11 cellular contexts compared by ENCODE assay signal in genomic region chr10:80536361-80536835, GRCh38. TPM values are rescaled to one million over a fixed set of nuclear protein-coding genes. Genes with fewer than 3 reads are reported as not detected.
A peak's percentile ranks its signal among the peaks of the same experiment; 100 is the strongest.
DNase-seq lines count a peak whose midpoint lies in the region; ATAC-seq and FAIRE-seq lines count a peak whose summit lies in the region.
"Had no signal": no experiment of that assay in that cellular context is flagged by ENCODE, and none has a peak within 500 bp of the region (broad histone marks: within the 10 kb centered on the region; RNA-seq: fewer than 3 reads in every experiment).

No MANE protein-coding gene starts in this region.

- peaks cover 4% of the 10 kb centered on the region; the same call in 1 of the 2 replicates for H3K27me3 ChIP-seq in GM23248 (replicated peaks; ENCODE audit: insufficient read depth)
- H3K27me3 ChIP-seq in right cardiac atrium (ENCODE audit: control insufficient read depth, insufficient read depth) = no peaks in the 10 kb centered on the region
- H3K27me3 ChIP-seq in skeletal muscle satellite cell (ENCODE audit: control insufficient read depth, insufficient read depth, low read length) = peaks cover 19% of the 10 kb centered on the region
- H3K27me3 ChIP-seq in aorta (ENCODE audit: control insufficient read depth in 1 of 2, insufficient read depth in 2 of 2, low read length in 1 of 2) = no peaks in the 10 kb centered on the region

- 0 out of 2 replicates have a peak overlapping the region, but pooled peaks have one; percentile 25 for H3K9ac ChIP-seq in GM23248
- H3K9ac ChIP-seq in skeletal muscle satellite cell (ENCODE audit: low read depth, low read length) = peak overlapping the region; percentile 68

- peak overlapping the region; percentile 55; the same call in 1 of the 2 replicates for H3K4me3 ChIP-seq in GM23248
- peak overlapping the region; percentile 34 for H3K4me3 ChIP-seq in right cardiac atrium (ENCODE audit: low read length)
- H3K4me3 ChIP-seq in skeletal muscle satellite cell (ENCODE audit: low read length) = peak overlapping the region; percentile 63
- no peak overlapping the region for H3K4me3 ChIP-seq in aorta (ENCODE audit: low read length in 2 of 2)

- no peak overlapping the region for H3K4me2 ChIP-seq in GM23248 (ENCODE audit: unreplicated experiment)
- H3K4me2 ChIP-seq in skeletal muscle satellite cell (ENCODE audit: low read length) = peak overlapping the region; percentile 73

- H2AFZ ChIP-seq in GM23248 = 0 out of 2 replicates have a peak overlapping the region, but pooled peaks have one; percentile 45

- H3K9me3 ChIP-seq in GM23248 (ENCODE audit: low read depth) = no peaks in the 10 kb centered on the region
- no peaks in the 10 kb centered on the region for H3K9me3 ChIP-seq in right cardiac atrium (ENCODE audit: control insufficient read depth, low read length)
- H3K9me3 ChIP-seq in skeletal muscle satellite cell (replicated peaks; ENCODE audit: low read length) = no peaks in the 10 kb centered on the region
- no peaks in the 10 kb centered on the region for H3K9me3 ChIP-seq in aorta (ENCODE audit: control insufficient read depth, low read length)

- POLR2A ChIA-PET in activated CD4-positive, alpha-beta memory T cell treated with anti-CD3 and anti-CD28 coated beads, Interleukin-2, amount 10 ng/mL, durations not matched to agents 7 days and 5 days (lab: Charles Lee) = interaction anchor here (0.9 to 1.2 kb wide), 5 partner anchors 11 to 83 kb away, joined by 3 to 6 read pairs (median 3); no protein-coding TSS in a partner anchor

- H3K4me1 Mint-ChIP-seq in activated CD4-positive, alpha-beta memory T cell treated with anti-CD3 and anti-CD28 coated beads, Interleukin-2, amount 10 ng/mL, durations not matched to agents 7 days and 5 days = peaks cover 38% of the 10 kb centered on the region

- peak; percentile 4 to 15 for ATAC-seq in right cardiac atrium
- no peak for ATAC-seq in GM19455 (IDR thresholded peaks at IDR 0.05; ENCODE audit: unreplicated experiment)
- ATAC-seq in aorta (ENCODE audit: low FRiP score) = no peak

- H3K9me3 Mint-ChIP-seq in activated CD4-positive, alpha-beta memory T cell treated with anti-CD3 and anti-CD28 coated beads, Interleukin-2, amount 10 ng/mL, durations not matched to agents 7 days and 5 days = no peaks in the 10 kb centered on the region

- H3K27ac Mint-ChIP-seq in activated CD4-positive, alpha-beta memory T cell treated with anti-CD3 and anti-CD28 coated beads, Interleukin-2, amount 10 ng/mL, durations not matched to agents 7 days and 5 days = peak overlapping the region; percentile 96

- WGBS in GM23248 (ENCODE audit: low coverage in 1 of 2, low lambda C conversion rate in 2 of 2, missing lambda C conversion rate in 2 of 2), 2 experiments = 86 to 88% methylated on average over 17 of the region's 17 CpGs
- 81% methylated on average over 17 of the region's 17 CpGs for WGBS in right cardiac atrium
- 74 to 84% methylated on average over 17 of the region's 17 CpGs for WGBS in aorta, 2 donors

- H3K27me3 Mint-ChIP-seq in activated CD4-positive, alpha-beta memory T cell treated with anti-CD3 and anti-CD28 coated beads, Interleukin-2, amount 10 ng/mL, durations not matched to agents 7 days and 5 days = no peaks in the 10 kb centered on the region

- no peak for FAIRE-seq in frontal cortex (lab: Jason Lieb, UNC)
- FAIRE-seq: urothelium cell line had no signal

- H3K4me1 ChIP-seq in GM23248 (ENCODE audit: insufficient read depth) = no peaks in the 10 kb centered on the region
- H3K4me1 ChIP-seq in right cardiac atrium (ENCODE audit: control insufficient read depth, insufficient read depth, low read length) = peaks cover 4% of the 10 kb centered on the region
- H3K4me1 ChIP-seq in skeletal muscle satellite cell (ENCODE audit: control insufficient read depth, insufficient read depth, low read length) = peaks cover 5% of the 10 kb centered on the region
- H3K4me1 ChIP-seq in aorta (ENCODE audit: control insufficient read depth in 1 of 2, insufficient read depth in 2 of 2, low read length in 2 of 2) = no peaks in the 10 kb centered on the region

- H3K36me3 ChIP-seq in GM23248 (ENCODE audit: low read depth) (no peaks in the 10 kb centered on the region), skeletal muscle satellite cell (ENCODE audit: insufficient read depth, low read length) (no peaks in the 10 kb centered on the region), aorta (ENCODE audit: control insufficient read depth in 1 of 2, insufficient read depth in 2 of 2, low read length in 1 of 2) (no peaks in the 10 kb centered on the region)

- DNase-seq in GM23248 = no peak
- DNase-seq in activated CD4-positive, alpha-beta memory T cell treated with anti-CD3 and anti-CD28 coated beads, Interleukin-2, amount 10 ng/mL, durations not matched to agents 7 days and 5 days = no peak
- no peak for DNase-seq in right cardiac atrium
- DNase-seq in aorta = no peak
- DNase-seq in frontal cortex (ENCODE audit: low spot score in 2 of 2) = no peak
- no peak for DNase-seq in NCI-H748 (lab: John Stamatoyannopoulos, UW; ENCODE audit: unreplicated experiment)

- H3K36me3 Mint-ChIP-seq in activated CD4-positive, alpha-beta memory T cell treated with anti-CD3 and anti-CD28 coated beads, Interleukin-2, amount 10 ng/mL, durations not matched to agents 7 days and 5 days (ENCODE audit: low read depth) = peaks cover 7% of the 10 kb centered on the region

- no peak overlapping the region for H3K27ac ChIP-seq in GM23248
- H3K27ac ChIP-seq in right cardiac atrium (ENCODE audit: low read length) = no peak overlapping the region
- no peak overlapping the region for H3K27ac ChIP-seq in aorta (ENCODE audit: low read depth in 1 of 2, low read length in 2 of 2)

- no peaks in the 10 kb centered on the region for H3F3A ChIP-seq in GM23248 (ENCODE audit: insufficient read depth)

- CTCF ChIA-PET in activated CD4-positive, alpha-beta memory T cell treated with anti-CD3 and anti-CD28 coated beads, Interleukin-2, amount 10 ng/mL, durations not matched to agents 7 days and 5 days (lab: Charles Lee) = interaction anchor here (0.6 to 2.0 kb wide), 8 partner anchors 31 to 158 kb away, joined by 3 to 9 read pairs (median 4); partner anchors contain the start of gene PRXL2A

- in situ Hi-C loops in GM23248 (cut with MboI) = no loop called here

- H3K9me2 ChIP-seq in GM23248 (ENCODE audit: insufficient read depth) = no peaks in the 10 kb centered on the region

- intact Hi-C loops in right cardiac atrium (cut with DNase I) (no loop called here), aorta (cut with DNase I) (no loop called here)

- no peaks in the 10 kb centered on the region for H4K20me1 ChIP-seq in GM23248 (ENCODE audit: insufficient read depth)

- no peaks in the 10 kb centered on the region for H3K79me2 ChIP-seq in GM23248 (ENCODE audit: insufficient read depth)

- H3K4me3 Mint-ChIP-seq in activated CD4-positive, alpha-beta memory T cell treated with anti-CD3 and anti-CD28 coated beads, Interleukin-2, amount 10 ng/mL, durations not matched to agents 7 days and 5 days = peak overlapping the region; percentile 85
- H3K4me3 Mint-ChIP-seq: nephron had no signal

RNA-seq across cellular contexts. Expression of gene SH2D4B, which starts 1.3 kb away (rescaled TPM):
- not detected in 2 replicates for total RNA-seq in GM23248 (2014; rRNA removed; shearing (Covaris generic))
- polyA plus RNA-seq in GM23248 (2016; fragmentation: Nextera tagmentation; extraction: Ambion mirVana) (not detected in 2 replicates), right cardiac atrium (not detected), aorta (not detected)
- under 1 TPM; 0.13 to 0.15 TPM for total RNA-seq in activated CD4-positive, alpha-beta memory T cell treated with anti-CD3 and anti-CD28 coated beads, Interleukin-2, amount 10 ng/mL, durations not matched to agents 7 days and 5 days
- total RNA-seq in right cardiac atrium (not detected), aorta (under 1 TPM; 0.27 to 0.52 TPM), frontal cortex (1.2 TPM)
- total RNA-seq in skeletal muscle satellite cell (2012; rRNA removed) = under 0.01 TPM in 1 of 2 replicates, not detected in the other
- total RNA-seq: RPMI7951 had no signal

Comparison
In these comparisons a context has a peak if more than half of its experiments do, and no peak if none do; other contexts are left out.
1. H3K4me3 ChIP-seq: peak in GM23248 (single experiment), right cardiac atrium (single experiment) and skeletal muscle satellite cell (single experiment); none in aorta (0 of 2).
2. ATAC-seq: peak in right cardiac atrium (2 of 2); none in GM19455 (single experiment) and aorta (single experiment).